Comparison of ENCODE assay signal across 8 cellular contexts in genomic region chr7:2862831-2863361, GRCh38. TPM values are rescaled to one million over a fixed set of nuclear protein-coding genes. Genes with fewer than 3 reads are reported as not detected.
A peak's percentile ranks its signal among the peaks of the same experiment; 100 is the strongest.
DNase-seq lines count a peak whose midpoint lies in the region; ATAC-seq, FAIRE-seq and TF ChIP-seq lines count a peak whose summit lies in the region.

No MANE protein-coding gene starts in this region.

- SMC1A ChIA-PET in GM12878 (lab: Charles Lee; ENCODE audit: uncharacterized antibody, unreplicated experiment): interaction anchor here (0.8 to 1.7 kb wide), 4 partner anchors 11 to 206 kb away, joined by 3 to 5 read pairs (median 4); no protein-coding TSS in a partner anchor

- POLR2A ChIA-PET in GM12878 (lab: Charles Lee): interaction anchor here (0.8 kb wide), 2 partner anchors 93 to 109 kb away, joined by 3 to 4 read pairs; no protein-coding TSS in a partner anchor

- peak overlapping the region in 2 of 3 experiments; percentile 82 to 93 for H3K27ac Mint-ChIP-seq in nephron

- H3K36me3 Mint-ChIP-seq in nephron (ENCODE audit: low read depth): no peaks in the 10 kb centered on the region

- ATAC-seq in GM12878: peak; percentile 33
- no peak for ATAC-seq in HG02973 (IDR thresholded peaks at IDR 0.05; ENCODE audit: unreplicated experiment)
- no peak for ATAC-seq in HG02623 (IDR thresholded peaks at IDR 0.05; ENCODE audit: unreplicated experiment)

- RAD21 ChIA-PET in GM12878 (lab: Charles Lee; ENCODE audit: unreplicated experiment): interaction anchor here (1.3 kb wide), 1 partner anchor 153 kb away, joined by 4 read pairs; no protein-coding TSS in a partner anchor

- H2AFZ ChIP-seq in GM12878 (ENCODE audit: control insufficient read depth, low read depth, low read length): peak overlapping the region; percentile 82; the same call in 1 of the 2 replicates

- H3K79me2 ChIP-seq in GM12878 (ENCODE audit: control insufficient read depth, insufficient read depth, low read length): no peaks in the 10 kb centered on the region

- intact Hi-C loops in GM12878 (cut with micrococcal nuclease; ENCODE audit: unreplicated experiment): loop anchor here (1.0 to 2.0 kb wide), 2 partner anchors 42 to 104 kb away; no protein-coding TSS in a partner anchor

- no TSS peak for BruUV-seq in GM12878 (replicated peaks; lab: Mats Ljungman, UMichigan)

- H3K27ac ChIP-seq in GM12878 (ENCODE audit: control insufficient read depth, insufficient read depth): peak overlapping the region; percentile 89

- no peak for TF ChIP-seq EP300 in GM12878 (IDR thresholded peaks at IDR 0.05; ENCODE audit: borderline replicate concordance in 1 of 2, control insufficient read depth in 1 of 2, low read depth in 2 of 2, low read length in 2 of 2)

- in situ Hi-C loops in GM12878 (cut with MboI): loop anchor here (10.0 kb wide), 1 partner anchor 1032 kb away; no protein-coding TSS in a partner anchor

- no peak for TF ChIP-seq POLR2A in GM12878 (IDR thresholded peaks at IDR 0.05; ENCODE audit: low read depth, low read length)

- peaks cover 20% of the 10 kb centered on the region for H3K4me1 Mint-ChIP-seq in nephron

- no peaks in the 10 kb centered on the region for H4K20me1 ChIP-seq in GM12878 (ENCODE audit: control insufficient read depth, insufficient read depth)

- no peak overlapping the region for H3K4me3 Mint-ChIP-seq in nephron

- peaks cover 3% of the 10 kb centered on the region for H3K27me3 Mint-ChIP-seq in nephron (ENCODE audit: low read depth)

- H3K27me3 ChIP-seq in MG63 (no peaks in the 10 kb centered on the region), GM12878 (replicated peaks in 1 of 2; ENCODE audit: control insufficient read depth in 2 of 2, insufficient read depth in 2 of 2, low read length in 1 of 2) (no peaks in the 10 kb centered on the region)

- CTCF ChIA-PET in GM12878 (lab: Yijun Ruan, JAX): interaction anchor here (1.0 kb wide), 2 partner anchors 14 to 163 kb away, joined by 3 read pairs; no protein-coding TSS in a partner anchor

- H3K9me3 ChIP-seq in MG63 (no peaks in the 10 kb centered on the region), GM12878 (replicated peaks; ENCODE audit: control insufficient read depth, insufficient read depth, low read length) (no peaks in the 10 kb centered on the region)

- H3K9me3 Mint-ChIP-seq in nephron: no peaks in the 10 kb centered on the region

- H3K4me3 ChIP-seq in MG63 (peak overlapping the region; percentile 41), GM12878 (0 out of 2 replicates have a peak overlapping the region, but pooled peaks have one; percentile 49)

- TF ChIP-seq RAD21 in GM12878 (IDR thresholded peaks at IDR 0.05; ENCODE audit: insufficient read depth, low read depth, low read length): no peak

- WGBS in GM12878 (ENCODE audit: insufficient coverage, insufficient replicate concordance, low lambda C conversion rate, missing lambda C conversion rate): 89% methylated on average over 22 of the region's 22 CpGs

- no peak for FAIRE-seq in GM12878 (lab: Jason Lieb, UNC)

- DNase-seq in CD1c-positive myeloid dendritic cell (ENCODE audit: extremely low spot score) (peak; percentile 24), MG63 (peak; percentile 65), GM12878 (ENCODE audit: low read depth, low spot score) (no peak), NCI-H1694 (lab: John Stamatoyannopoulos, UW) (no peak), D341Med (ENCODE audit: low spot score) (no peak)

- peak overlapping the region; percentile 85 for H3K4me2 ChIP-seq in GM12878 (ENCODE audit: control insufficient read depth, insufficient read depth)

- H3K4me1 ChIP-seq in GM12878 (ENCODE audit: control insufficient read depth, insufficient read depth, low read length): peaks cover 24% of the 10 kb centered on the region

- H3K36me3 ChIP-seq in MG63 (no peaks in the 10 kb centered on the region), GM12878 (ENCODE audit: control insufficient read depth in 2 of 2, insufficient read depth in 2 of 2, low read length in 1 of 2) (no peaks in the 10 kb centered on the region)

- no peak for TF ChIP-seq CTCF in GM12878 (IDR thresholded peaks at IDR 0.05 in 2 of 3, conservative IDR thresholded peaks at IDR 0.05 in 1 of 3; ENCODE audit: control insufficient read depth in 2 of 3, extremely low read depth in 1 of 3, insufficient read depth in 1 of 3, low read depth in 3 of 3, low read length in 3 of 3)
- no peak for TF ChIP-seq CTCF in nephron (IDR thresholded peaks at IDR 0.05; ENCODE audit: unreplicated experiment in 3 of 3)

- H3K9ac ChIP-seq in GM12878 (ENCODE audit: control insufficient read depth, insufficient read depth, low read length): peak overlapping the region; percentile 75

TF ChIP-seq in GM12878, 131 proteins besides CTCF, POLR2A, EP300 and RAD21:
- TF ChIP-seq RELB (IDR thresholded peaks at IDR 0.05; ENCODE audit: low read depth) (0 out of 2 replicates have a peak, but pooled peaks have one; percentile 9), ZNF217 (IDR thresholded peaks at IDR 0.05) (0 out of 2 replicates have a peak, but pooled peaks have one; percentile 27), RUNX3 (IDR thresholded peaks at IDR 0.05; ENCODE audit: low read length) (no peak), SPI1 (IDR thresholded peaks at IDR 0.05; ENCODE audit: borderline replicate concordance, insufficient read depth, low read depth, low read length) (0 out of 2 replicates have a peak, but pooled peaks have one; percentile 7), ZNF274 (IDR thresholded peaks at IDR 0.05; ENCODE audit: insufficient read depth, insufficient read length) (no peak), ELK1 (IDR thresholded peaks at IDR 0.05; ENCODE audit: low read depth, low read length) (no peak)

RNA-seq across cellular contexts. Expression of gene GNA12, which starts 18.8 kb away (rescaled TPM):
- total RNA-seq in MG63 (2014; rRNA removed; shearing (Covaris generic); ENCODE audit: low replicate concordance): 23.1 and 49.1 TPM in 2 replicates
- total RNA-seq in GM12878 (2013; cell fraction: nucleolus; rRNA removed): 23.6 and 23.7 TPM in 2 replicates
- total RNA-seq in GM12878 (2014; rRNA removed): 8.0 and 8.6 TPM in 2 replicates
- total RNA-seq in GM12878 (2014; rRNA removed; fragmentation: Illumina TruSeq; extraction: Trizol): 15.5 and 16.6 TPM in 2 replicates
- total RNA-seq in GM12878 (2021): 42.1 and 42.8 TPM in 2 replicates
- 8.9 TPM for polyA plus RNA-seq in GM12878 (2011; ENCODE audit: low read depth)
- 26.8 and 51.8 TPM in 2 replicates for polyA plus RNA-seq in GM12878 (2011; rRNA removed)
- 40.7 and 58.1 TPM in 2 replicates for polyA plus RNA-seq in GM12878 (2011; cell fraction: cytosol; rRNA removed)
- 29.2 and 33.1 TPM in 2 replicates for polyA plus RNA-seq in GM12878 (2011; cell fraction: nucleus; rRNA removed)
- 15.2 and 16.0 TPM in 2 replicates for polyA plus RNA-seq in GM12878 (2012)
- 13.0 and 31.2 TPM in 2 replicates for polyA plus RNA-seq in GM12878 (2014; fragmentation: Illumina TruSeq; extraction: Trizol)
- 1 to 10 TPM; 1.9 to 3.0 TPM for polyA plus RNA-seq in GM12878 (2014; fragmentation: Nextera tagmentation; extraction: Ambion mirVana)
- polyA plus RNA-seq in GM12878 (2014; rRNA removed): 34.5 and 34.9 TPM in 2 replicates
- 1 to 10 TPM; 3.4 to 4.1 TPM for polyA plus RNA-seq in GM12878 (2016; fragmentation: Nextera tagmentation; extraction: Ambion mirVana)
- polyA minus RNA-seq in GM12878 (2011; rRNA and poly(A)+ RNA removed): 72.4 and 89.6 TPM in 2 replicates
- polyA minus RNA-seq in GM12878 (2011; cell fraction: cytosol; rRNA and poly(A)+ RNA removed): 21.6 and 25.6 TPM in 2 replicates
- 8.6 and 17.8 TPM in 2 replicates for polyA minus RNA-seq in GM12878 (2011; cell fraction: nucleus; rRNA and poly(A)+ RNA removed)

Comparison
In these comparisons a context has a peak if more than half of its experiments do, and no peak if none do; other contexts are left out.
1. DNase-seq: peak in CD1c-positive myeloid dendritic cell (single experiment) and MG63 (single experiment); none in GM12878 (single experiment), NCI-H1694 (single experiment) and D341Med (single experiment).